In genomic region chr2:72744049-72744448, GRCh38 we compare ENCODE assay signal across 16 cellular contexts.
DNase-seq lines count a peak whose midpoint lies in the region; TF ChIP-seq lines count a peak whose summit lies in the region.
"Had no signal": no experiment of that assay in that cellular context is flagged by ENCODE, and none has a peak within 500 bp of the region (broad histone marks: within the 10 kb centered on the region; RNA-seq: fewer than 3 reads in every experiment).

No MANE protein-coding gene starts in this region.

- no peaks in the 10 kb centered on the region for H3K9me3 ChIP-seq in hepatocyte (ENCODE audit: low read depth)

- H3K4me1 Mint-ChIP-seq in T-helper 2 cell treated with Interferon-gamma antibody and Interleukin-4, amounts not matched to agents 5 μg/mL and 100 μg/mL, for 36 hours (ENCODE audit: low read depth) = no peaks in the 10 kb centered on the region
- peaks cover 1% of the 10 kb centered on the region for H3K4me1 Mint-ChIP-seq in activated naive CD8-positive, alpha-beta T cell treated with anti-CD3 and anti-CD28 coated beads for 36 hours
- H3K4me1 Mint-ChIP-seq: neural crest cell had no signal

- H2AFZ ChIP-seq in hepatocyte = no peak overlapping the region

- H3K4me2 ChIP-seq in hepatocyte = no peak overlapping the region

- DNase-seq in A172 (ENCODE audit: low spot score) (peak; percentile 17), HCEC 1CT (peak; percentile 40), astrocyte of the hippocampus (ENCODE audit: low read depth, low spot score) (peak; percentile 52), fibroblast of the aortic adventitia (ENCODE audit: low read depth) (peak; percentile 77), hepatocyte (ENCODE audit: low spot score) (no peak)
- no peak for DNase-seq in T-helper 2 cell treated with Interferon-gamma antibody and Interleukin-4, amounts not matched to agents 5 μg/mL and 100 μg/mL, for 36 hours (ENCODE audit: low spot score)
- no peak for DNase-seq in activated CD4-positive, CD25-positive, alpha-beta regulatory T cell (lab: John Stamatoyannopoulos, UW)
- DNase-seq in activated naive CD8-positive, alpha-beta T cell treated with anti-CD3 and anti-CD28 coated beads for 36 hours = no peak
- DNase-seq: activated effector memory CD4-positive, alpha-beta T cell treated with anti-CD3 and anti-CD28 coated beads, Interleukin-2, amount 50 U/mL, for 16 hours; aorta; KBM-7; NCI-H1092 treated with DMSO at 0.1 percent for 48 hours; NCI-H82; right cardiac atrium; T-helper 2 cell had no signal

- no peak overlapping the region for H3K27ac Mint-ChIP-seq in T-helper 2 cell treated with Interferon-gamma antibody and Interleukin-4, amounts not matched to agents 5 μg/mL and 100 μg/mL, for 36 hours
- no peak overlapping the region for H3K27ac Mint-ChIP-seq in activated naive CD8-positive, alpha-beta T cell treated with anti-CD3 and anti-CD28 coated beads for 36 hours

- H3K36me3 Mint-ChIP-seq in T-helper 2 cell treated with Interferon-gamma antibody and Interleukin-4, amounts not matched to agents 5 μg/mL and 100 μg/mL, for 36 hours (ENCODE audit: low read depth) = no peaks in the 10 kb centered on the region
- no peaks in the 10 kb centered on the region for H3K36me3 Mint-ChIP-seq in activated naive CD8-positive, alpha-beta T cell treated with anti-CD3 and anti-CD28 coated beads for 36 hours

- no peak overlapping the region for H3K27ac ChIP-seq in hepatocyte

- TF ChIP-seq CTCF in fibroblast of the aortic adventitia (IDR thresholded peaks at IDR 0.05; ENCODE audit: insufficient read depth, low read length) = no peak
- no peak for TF ChIP-seq CTCF in hepatocyte (IDR thresholded peaks at IDR 0.05; ENCODE audit: poor library complexity)

- H3K9me2 ChIP-seq in hepatocyte (replicated peaks; ENCODE audit: insufficient read depth) = no peaks in the 10 kb centered on the region

- no peaks in the 10 kb centered on the region for H3K27me3 Mint-ChIP-seq in T-helper 2 cell treated with Interferon-gamma antibody and Interleukin-4, amounts not matched to agents 5 μg/mL and 100 μg/mL, for 36 hours (ENCODE audit: low read depth)
- H3K27me3 Mint-ChIP-seq in activated naive CD8-positive, alpha-beta T cell treated with anti-CD3 and anti-CD28 coated beads for 36 hours = no peaks in the 10 kb centered on the region

- H3K4me3 ChIP-seq in fibroblast of the aortic adventitia (ENCODE audit: low read depth, low read length) (no peak overlapping the region), hepatocyte (no peak overlapping the region)

- H4K20me1 ChIP-seq in hepatocyte (ENCODE audit: insufficient read depth, poor library complexity, severe bottlenecking) = no peaks in the 10 kb centered on the region

- H3K4me1 ChIP-seq in hepatocyte (ENCODE audit: insufficient read depth) = peaks cover 19% of the 10 kb centered on the region

- H3K79me2 ChIP-seq in hepatocyte = peaks cover 17% of the 10 kb centered on the region

- H3K4me3 Mint-ChIP-seq in T-helper 2 cell treated with Interferon-gamma antibody and Interleukin-4, amounts not matched to agents 5 μg/mL and 100 μg/mL, for 36 hours = no peak overlapping the region
- H3K4me3 Mint-ChIP-seq in activated naive CD8-positive, alpha-beta T cell treated with anti-CD3 and anti-CD28 coated beads for 36 hours = no peak overlapping the region
- H3K4me3 Mint-ChIP-seq: neural crest cell had no signal

- H3K27me3 ChIP-seq in hepatocyte = no peaks in the 10 kb centered on the region

- no peaks in the 10 kb centered on the region for H3K9me3 Mint-ChIP-seq in T-helper 2 cell treated with Interferon-gamma antibody and Interleukin-4, amounts not matched to agents 5 μg/mL and 100 μg/mL, for 36 hours
- no peaks in the 10 kb centered on the region for H3K9me3 Mint-ChIP-seq in activated naive CD8-positive, alpha-beta T cell treated with anti-CD3 and anti-CD28 coated beads for 36 hours
- H3K9me3 Mint-ChIP-seq: neural crest cell had no signal

- H3K36me3 ChIP-seq in hepatocyte (replicated peaks; ENCODE audit: insufficient read depth, low read depth) = no peaks in the 10 kb centered on the region

Comparison
In these comparisons a context has a peak if more than half of its experiments do, and no peak if none do; other contexts are left out.
1. DNase-seq: peak in A172 (single experiment), HCEC 1CT (single experiment), astrocyte of the hippocampus (single experiment) and fibroblast of the aortic adventitia (single experiment); none in T-helper 2 cell treated with Interferon-gamma antibody and Interleukin-4, amounts not matched to agents 5 μg/mL and 100 μg/mL, for 36 hours (single experiment), activated CD4-positive, CD25-positive, alpha-beta regulatory T cell (0 of 4), hepatocyte (single experiment) and activated naive CD8-positive, alpha-beta T cell treated with anti-CD3 and anti-CD28 coated beads for 36 hours (single experiment).